In the genomic region with DNA sequence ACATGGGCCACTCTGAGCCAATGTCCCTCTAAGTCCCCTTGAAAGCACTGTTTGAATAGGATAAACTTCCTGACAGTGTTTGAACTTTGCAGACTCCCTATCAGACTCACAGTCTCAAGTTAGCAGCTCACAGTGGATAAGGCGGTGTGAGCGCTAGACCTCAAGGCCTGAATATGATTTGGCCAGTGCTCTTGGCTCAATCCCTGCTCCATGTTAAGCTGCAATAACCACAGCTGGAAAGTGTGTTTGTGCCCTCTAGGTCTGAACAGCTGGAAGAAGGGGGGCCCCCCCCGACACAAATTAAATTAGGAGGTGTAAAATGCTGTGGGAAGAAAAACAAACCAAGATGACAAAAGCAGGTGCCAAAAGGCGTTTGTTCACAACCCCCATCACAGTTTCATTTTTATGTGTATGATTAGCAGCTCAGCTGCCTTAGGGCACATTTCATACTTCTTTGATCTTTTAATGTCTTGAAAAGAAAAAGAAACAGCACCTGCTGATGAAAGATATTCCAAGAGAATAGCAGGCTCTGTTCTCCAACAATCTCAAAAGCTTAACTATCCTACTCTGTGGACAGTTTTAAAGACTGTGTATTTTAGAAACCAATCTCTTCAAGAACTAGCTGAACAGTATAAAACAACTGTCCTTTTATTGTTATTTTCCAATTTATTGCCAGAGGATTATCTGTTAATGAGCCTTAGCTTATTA, we compare ENCODE assay signal across 13 cellular contexts.
DNase-seq lines count a peak whose midpoint lies in the region; ATAC-seq and TF ChIP-seq lines count a peak whose summit lies in the region.
"Had no signal": no experiment of that assay in that cellular context is flagged by ENCODE, and none has a peak within 500 bp of the region (broad histone marks: within the 10 kb centered on the region; RNA-seq: fewer than 3 reads in every experiment).

No MANE protein-coding gene starts in this region.

- no peaks in the 10 kb centered on the region for H3K9me3 ChIP-seq in esophagus squamous epithelium
- H3K9me3 ChIP-seq: suprapubic skin had no signal

- ATAC-seq in effector memory CD8-positive, alpha-beta T cell (replicated peaks), result peak; percentile 50
- ATAC-seq in natural killer cell, result peak in 2 of 3 donors; percentile 35 to 48
- ATAC-seq in HG02588 (IDR thresholded peaks at IDR 0.05; ENCODE audit: unreplicated experiment), result no peak
- ATAC-seq in HG03045 (IDR thresholded peaks at IDR 0.05; ENCODE audit: unreplicated experiment), result no peak

- peaks cover 0 to 30% (median 12%) of the 10 kb centered on the region in 3 donors for H3K4me1 ChIP-seq in esophagus squamous epithelium

- no peaks in the 10 kb centered on the region for H3K27me3 ChIP-seq in esophagus squamous epithelium
- H3K27me3 ChIP-seq: suprapubic skin had no signal

- H3K9me3 Mint-ChIP-seq in effector memory CD8-positive, alpha-beta T cell, result no peaks in the 10 kb centered on the region
- no peaks in the 10 kb centered on the region for H3K9me3 Mint-ChIP-seq in natural killer cell
- H3K9me3 Mint-ChIP-seq: activated naive CD4-positive, alpha-beta T cell treated with anti-CD3 and anti-CD28 coated beads, Interleukin-2, amount 50 U/mL, for 72 hours had no signal

- peaks cover 2% of the 10 kb centered on the region for H3K36me3 Mint-ChIP-seq in effector memory CD8-positive, alpha-beta T cell (ENCODE audit: insufficient read depth)
- no peaks in the 10 kb centered on the region for H3K36me3 Mint-ChIP-seq in natural killer cell
- H3K36me3 Mint-ChIP-seq: activated naive CD4-positive, alpha-beta T cell treated with anti-CD3 and anti-CD28 coated beads, Interleukin-2, amount 50 U/mL, for 72 hours had no signal

- 18 to 37% methylated on average over 3 to 4 of the region's 4 CpGs for WGBS in esophagus squamous epithelium, 2 donors

- no peaks in the 10 kb centered on the region for H3K27me3 Mint-ChIP-seq in effector memory CD8-positive, alpha-beta T cell
- no peaks in the 10 kb centered on the region for H3K27me3 Mint-ChIP-seq in natural killer cell (ENCODE audit: low read depth in 2 of 2)

- peaks cover 7 to 15% of the 10 kb centered on the region in 2 donors for H3K4me1 Mint-ChIP-seq in effector memory CD8-positive, alpha-beta T cell (ENCODE audit: low read depth in 2 of 2)
- H3K4me1 Mint-ChIP-seq in natural killer cell, result peaks cover 14 to 24% of the 10 kb centered on the region in 2 donors

- DNase-seq in DMS 273 (lab: John Stamatoyannopoulos, UW; ENCODE audit: unreplicated experiment) (peak; percentile 18), DMS 273 treated with DMSO at 0.1 percent for 48 hours (lab: John Stamatoyannopoulos, UW) (no peak), LHCN-M2 (ENCODE audit: low read depth) (peak; percentile 48), natural killer cell (no peak), esophagus squamous epithelium (lab: John Stamatoyannopoulos, UW) (no peak)
- no peak for DNase-seq in effector memory CD8-positive, alpha-beta T cell
- DNase-seq: activated CD4-positive, alpha-beta T cell treated with anti-CD3 and anti-CD28 coated beads, Interleukin-2, amount 50 U/mL, for 48 hours; NCI-H1092 had no signal

- no peaks in the 10 kb centered on the region for H3K36me3 ChIP-seq in esophagus squamous epithelium
- H3K36me3 ChIP-seq: suprapubic skin had no signal

- intact Hi-C loops in natural killer cell (cut with micrococcal nuclease), result loop anchor here (10.0 kb wide), 1 partner anchor 892 kb away; no protein-coding TSS in a partner anchor
- intact Hi-C loops in esophagus squamous epithelium (cut with DNase I), result no loop called here

- H3K27ac ChIP-seq in esophagus squamous epithelium, result no peak overlapping the region
- H3K27ac ChIP-seq: 22Rv1, suprapubic skin had no signal

- no peak for TF ChIP-seq CTCF in natural killer cell (IDR thresholded peaks at IDR 0.05)
- no peak for TF ChIP-seq CTCF in esophagus squamous epithelium (IDR thresholded peaks at IDR 0.05)

- no peak overlapping the region for H3K4me3 Mint-ChIP-seq in effector memory CD8-positive, alpha-beta T cell
- no peak overlapping the region for H3K4me3 Mint-ChIP-seq in natural killer cell

- H3K4me3 ChIP-seq in esophagus squamous epithelium, result no peak overlapping the region
- H3K4me3 ChIP-seq: suprapubic skin had no signal

- TF ChIP-seq POLR2A in esophagus squamous epithelium (IDR thresholded peaks at IDR 0.05), result no peak

- H3K27ac Mint-ChIP-seq in effector memory CD8-positive, alpha-beta T cell, result no peak overlapping the region
- peak overlapping the region in 1 of 2 donors; percentile 7 for H3K27ac Mint-ChIP-seq in natural killer cell
- H3K27ac Mint-ChIP-seq: activated naive CD4-positive, alpha-beta T cell treated with anti-CD3 and anti-CD28 coated beads, Interleukin-2, amount 50 U/mL, for 72 hours had no signal

Comparison
In these comparisons a context has a peak if more than half of its experiments do, and no peak if none do; other contexts are left out.
1. DNase-seq: peak in DMS 273 (single experiment) and LHCN-M2 (single experiment); none in DMS 273 treated with DMSO at 0.1 percent for 48 hours (single experiment), effector memory CD8-positive, alpha-beta T cell (0 of 3), natural killer cell (single experiment) and esophagus squamous epithelium (single experiment).
2. ATAC-seq: peak in effector memory CD8-positive, alpha-beta T cell (single experiment) and natural killer cell (2 of 3); none in HG02588 (single experiment) and HG03045 (single experiment).